1 cellular context compared by ENCODE assay signal in genomic region chr6:145735356-145736165, GRCh38.
TF ChIP-seq lines count a peak whose summit lies in the region.

TSS of gene EPM2A (minus strand) at chr6:145735520. CDS start at chr6:145735498, 22 bp downstream.

TF ChIP-seq in HepG2, 621 proteins besides CTCF, POLR2A, EP300 and RAD21 (continued from another document and continues in another):
- TF ChIP-seq DMTF1 (CRISPR knock-in tag; IDR thresholded peaks at IDR 0.05) (no peak), NFKBIZ (CRISPR knock-in tag; IDR thresholded peaks at IDR 0.05) (peak; percentile 71), ZBTB44 (CRISPR knock-in tag; IDR thresholded peaks at IDR 0.05) (peak; percentile 95; the same call in 1 of the 2 replicates), ASH2L (IDR thresholded peaks at IDR 0.05; ENCODE audit: insufficient read length, low read depth, low read length) (no peak), HOXA5 (CRISPR knock-in tag; IDR thresholded peaks at IDR 0.05) (peak; percentile 96), AGO1 (IDR thresholded peaks at IDR 0.05; ENCODE audit: low read depth, low read length, poor library complexity, severe bottlenecking) (no peak), KLF13 (CRISPR knock-in tag; IDR thresholded peaks at IDR 0.05) (0 out of 2 replicates have a peak, but pooled peaks have one; percentile 68), AKAP8 (CRISPR knock-in tag; IDR thresholded peaks at IDR 0.05) (0 out of 2 replicates have a peak, but pooled peaks have one; percentile 47), THAP9 (CRISPR knock-in tag; IDR thresholded peaks at IDR 0.05; ENCODE audit: borderline replicate concordance) (peak; percentile 79; the same call in 1 of the 2 replicates), ZNF788 (CRISPR knock-in tag; IDR thresholded peaks at IDR 0.05; ENCODE audit: borderline replicate concordance) (peak; percentile 95), HNRNPK (IDR thresholded peaks at IDR 0.05; ENCODE audit: low read depth, low read length, poor library complexity, severe bottlenecking) (no peak), ZNF317 (CRISPR knock-in tag; IDR thresholded peaks at IDR 0.05) (peak; percentile 88; the same call in 1 of the 2 replicates), SAP130 (CRISPR knock-in tag; IDR thresholded peaks at IDR 0.05; ENCODE audit: low read depth) (peak; percentile 59), ZSCAN5A (CRISPR knock-in tag; IDR thresholded peaks at IDR 0.05; ENCODE audit: borderline replicate concordance) (peak; percentile 94; the same call in 1 of the 2 replicates), ZNF354B (CRISPR knock-in tag; IDR thresholded peaks at IDR 0.05) (0 out of 2 replicates have a peak, but pooled peaks have one; percentile 92), ATRX (CRISPR knock-in tag; IDR thresholded peaks at IDR 0.05; ENCODE audit: borderline replicate concordance) (no peak), UBTF (CRISPR knock-in tag; IDR thresholded peaks at IDR 0.05) (peak; percentile 85), DDIT3 (CRISPR knock-in tag; IDR thresholded peaks at IDR 0.05) (no peak), ZFP36 (IDR thresholded peaks at IDR 0.05; ENCODE audit: borderline replicate concordance, low read depth, low read length, partially characterized antibody) (no peak), ZNF660 (CRISPR knock-in tag; IDR thresholded peaks at IDR 0.05; ENCODE audit: borderline replicate concordance, low read depth) (peak; percentile 88; the same call in 1 of the 2 replicates), SOX5 (CRISPR knock-in tag; IDR thresholded peaks at IDR 0.05; ENCODE audit: borderline replicate concordance) (peak; percentile 59; the same call in 1 of the 2 replicates), PBX2 (CRISPR knock-in tag; IDR thresholded peaks at IDR 0.05) (no peak), MAX (IDR thresholded peaks at IDR 0.05) (peak; percentile 100), EZH2 (conservative IDR thresholded peaks at IDR 0.05; ENCODE audit: low read depth, low read length) (no peak), PREB (CRISPR knock-in tag; IDR thresholded peaks at IDR 0.05) (peak; percentile 98), KMT2A (CRISPR knock-in tag; IDR thresholded peaks at IDR 0.05) (no peak; the same call in none of the 2 replicates), KLF15 (CRISPR knock-in tag; IDR thresholded peaks at IDR 0.05; ENCODE audit: borderline replicate concordance) (peak; percentile 96), GMEB2 (CRISPR knock-in tag; IDR thresholded peaks at IDR 0.05; ENCODE audit: low read depth) (no peak), ZNF530 (CRISPR knock-in tag; IDR thresholded peaks at IDR 0.05; ENCODE audit: low read depth) (peak; percentile 94), CEBPZ (IDR thresholded peaks at IDR 0.05; ENCODE audit: low read length) (no peak), ZNF329 (CRISPR knock-in tag; IDR thresholded peaks at IDR 0.05; ENCODE audit: low read depth) (peak; percentile 42), TEAD2 (CRISPR knock-in tag; IDR thresholded peaks at IDR 0.05) (peak; percentile 98), JUN (CRISPR knock-in tag; IDR thresholded peaks at IDR 0.05) (peak; percentile 25; the same call in 1 of the 2 replicates), CCDC6 (CRISPR knock-in tag; IDR thresholded peaks at IDR 0.05) (peak; percentile 99), SRSF9 (IDR thresholded peaks at IDR 0.05; ENCODE audit: borderline replicate concordance, insufficient read depth, low read depth, low read length, poor library complexity, severe bottlenecking) (no peak), THRA (CRISPR knock-in tag; IDR thresholded peaks at IDR 0.05; ENCODE audit: borderline replicate concordance) (peak; percentile 57), NAIF1 (CRISPR knock-in tag; IDR thresholded peaks at IDR 0.05; ENCODE audit: borderline replicate concordance) (peak; percentile 52; the same call in 1 of the 2 replicates)
